Comparison of ENCODE assay signal across 1 cellular context in genomic region chr5:95857185-95857945, GRCh38.
TF ChIP-seq lines count a peak whose summit lies in the region.

No MANE protein-coding gene starts in this region.

TF ChIP-seq in HepG2, 621 proteins besides CTCF, POLR2A, EP300 and RAD21 (continued from another document and continues in another):
- TF ChIP-seq ZBTB42 (CRISPR knock-in tag; IDR thresholded peaks at IDR 0.05): peak; percentile 62; the same call in 1 of the 2 replicates
- peak; percentile 74 for TF ChIP-seq NCOA2 (CRISPR knock-in tag; IDR thresholded peaks at IDR 0.05)
- TF ChIP-seq KAT7 (CRISPR knock-in tag; IDR thresholded peaks at IDR 0.05; ENCODE audit: borderline replicate concordance): no peak
- TF ChIP-seq CBX5 (CRISPR knock-in tag; IDR thresholded peaks at IDR 0.05; ENCODE audit: borderline replicate concordance): peak; percentile 54; the same call in 1 of the 2 replicates
- TF ChIP-seq, protein P1, sequence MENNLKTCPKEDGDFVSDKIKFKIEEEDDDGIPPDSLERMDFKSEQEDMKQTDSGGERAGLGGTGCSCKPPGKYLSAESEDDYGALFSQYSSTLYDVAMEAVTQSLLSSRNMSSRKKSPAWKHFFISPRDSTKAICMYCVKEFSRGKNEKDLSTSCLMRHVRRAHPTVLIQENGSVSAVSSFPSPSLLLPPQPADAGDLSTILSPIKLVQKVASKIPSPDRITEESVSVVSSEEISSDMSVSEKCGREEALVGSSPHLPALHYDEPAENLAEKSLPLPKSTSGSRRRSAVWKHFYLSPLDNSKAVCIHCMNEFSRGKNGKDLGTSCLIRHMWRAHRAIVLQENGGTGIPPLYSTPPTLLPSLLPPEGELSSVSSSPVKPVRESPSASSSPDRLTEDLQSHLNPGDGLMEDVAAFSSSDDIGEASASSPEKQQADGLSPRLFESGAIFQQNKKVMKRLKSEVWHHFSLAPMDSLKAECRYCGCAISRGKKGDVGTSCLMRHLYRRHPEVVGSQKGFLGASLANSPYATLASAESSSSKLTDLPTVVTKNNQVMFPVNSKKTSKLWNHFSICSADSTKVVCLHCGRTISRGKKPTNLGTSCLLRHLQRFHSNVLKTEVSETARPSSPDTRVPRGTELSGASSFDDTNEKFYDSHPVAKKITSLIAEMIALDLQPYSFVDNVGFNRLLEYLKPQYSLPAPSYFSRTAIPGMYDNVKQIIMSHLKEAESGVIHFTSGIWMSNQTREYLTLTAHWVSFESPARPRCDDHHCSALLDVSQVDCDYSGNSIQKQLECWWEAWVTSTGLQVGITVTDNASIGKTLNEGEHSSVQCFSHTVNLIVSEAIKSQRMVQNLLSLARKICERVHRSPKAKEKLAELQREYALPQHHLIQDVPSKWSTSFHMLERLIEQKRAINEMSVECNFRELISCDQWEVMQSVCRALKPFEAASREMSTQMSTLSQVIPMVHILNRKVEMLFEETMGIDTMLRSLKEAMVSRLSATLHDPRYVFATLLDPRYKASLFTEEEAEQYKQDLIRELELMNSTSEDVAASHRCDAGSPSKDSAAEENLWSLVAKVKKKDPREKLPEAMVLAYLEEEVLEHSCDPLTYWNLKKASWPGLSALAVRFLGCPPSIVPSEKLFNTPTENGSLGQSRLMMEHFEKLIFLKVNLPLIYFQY (CRISPR knock-in tag; IDR thresholded peaks at IDR 0.05; ENCODE audit: borderline replicate concordance): peak; percentile 66; the same call in 1 of the 2 replicates
- TF ChIP-seq HNF1A (IDR thresholded peaks at IDR 0.05; ENCODE audit: low read depth): no peak
- TF ChIP-seq HNF1A (CRISPR knock-in tag; IDR thresholded peaks at IDR 0.05; ENCODE audit: borderline replicate concordance): peak; percentile 74; the same call in 1 of the 2 replicates
- TF ChIP-seq TEAD3 (CRISPR knock-in tag; optimal IDR thresholded peaks at IDR 0.05; ENCODE audit: borderline replicate concordance): peak; percentile 81
- TF ChIP-seq TSC22D2 (CRISPR knock-in tag; IDR thresholded peaks at IDR 0.05; ENCODE audit: borderline replicate concordance): no peak; the same call in 1 of the 2 replicates
- TF ChIP-seq SRSF9 (IDR thresholded peaks at IDR 0.05; ENCODE audit: borderline replicate concordance, insufficient read depth, low read depth, low read length, poor library complexity, severe bottlenecking): no peak
- peak; percentile 93; the same call in 1 of the 2 replicates for TF ChIP-seq RXRB (CRISPR knock-in tag; IDR thresholded peaks at IDR 0.05; ENCODE audit: borderline replicate concordance)
- peak; percentile 64 for TF ChIP-seq GABPB1 (CRISPR knock-in tag; IDR thresholded peaks at IDR 0.05)
- TF ChIP-seq HNRNPLL (IDR thresholded peaks at IDR 0.05; ENCODE audit: low read depth, low read length, poor library complexity, severe bottlenecking): no peak
- TF ChIP-seq ZNF143 (CRISPR knock-in tag; IDR thresholded peaks at IDR 0.05): peak; percentile 49; the same call in 1 of the 2 replicates
- TF ChIP-seq ZNF773 (CRISPR knock-in tag; IDR thresholded peaks at IDR 0.05; ENCODE audit: borderline replicate concordance): 0 out of 2 replicates have a peak, but pooled peaks have one; percentile 17
- peak; percentile 68 for TF ChIP-seq ZNF547 (CRISPR knock-in tag; IDR thresholded peaks at IDR 0.05)
- TF ChIP-seq EED (CRISPR knock-in tag; IDR thresholded peaks at IDR 0.05): peak; percentile 78; the same call in 1 of the 2 replicates
- no peak for TF ChIP-seq ATF7 (IDR thresholded peaks at IDR 0.05)
- TF ChIP-seq ATF7 (CRISPR knock-in tag; IDR thresholded peaks at IDR 0.05): peak; percentile 78
- TF ChIP-seq ZNF687 (CRISPR knock-in tag; IDR thresholded peaks at IDR 0.05): peak; percentile 99
- TF ChIP-seq TARDBP (CRISPR knock-in tag; IDR thresholded peaks at IDR 0.05): peak; percentile 80; the same call in 1 of the 2 replicates
- TF ChIP-seq ZBTB38 (CRISPR knock-in tag; IDR thresholded peaks at IDR 0.05): peak; percentile 86
- TF ChIP-seq KAT8 (CRISPR knock-in tag; IDR thresholded peaks at IDR 0.05): peak; percentile 68
- TF ChIP-seq, protein P2, sequence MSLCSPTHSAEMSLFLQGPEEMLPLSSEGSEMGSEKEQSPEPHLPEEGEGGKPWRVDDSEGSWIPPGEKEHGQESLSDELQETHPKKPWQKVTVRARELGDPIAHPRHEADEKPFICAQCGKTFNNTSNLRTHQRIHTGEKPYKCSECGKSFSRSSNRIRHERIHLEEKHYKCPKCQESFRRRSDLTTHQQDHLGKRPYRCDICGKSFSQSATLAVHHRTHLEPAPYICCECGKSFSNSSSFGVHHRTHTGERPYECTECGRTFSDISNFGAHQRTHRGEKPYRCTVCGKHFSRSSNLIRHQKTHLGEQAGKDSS (CRISPR knock-in tag; IDR thresholded peaks at IDR 0.05; ENCODE audit: borderline replicate concordance, low read depth): 0 out of 2 replicates have a peak, but pooled peaks have one; percentile 62
- TF ChIP-seq, protein P3, sequence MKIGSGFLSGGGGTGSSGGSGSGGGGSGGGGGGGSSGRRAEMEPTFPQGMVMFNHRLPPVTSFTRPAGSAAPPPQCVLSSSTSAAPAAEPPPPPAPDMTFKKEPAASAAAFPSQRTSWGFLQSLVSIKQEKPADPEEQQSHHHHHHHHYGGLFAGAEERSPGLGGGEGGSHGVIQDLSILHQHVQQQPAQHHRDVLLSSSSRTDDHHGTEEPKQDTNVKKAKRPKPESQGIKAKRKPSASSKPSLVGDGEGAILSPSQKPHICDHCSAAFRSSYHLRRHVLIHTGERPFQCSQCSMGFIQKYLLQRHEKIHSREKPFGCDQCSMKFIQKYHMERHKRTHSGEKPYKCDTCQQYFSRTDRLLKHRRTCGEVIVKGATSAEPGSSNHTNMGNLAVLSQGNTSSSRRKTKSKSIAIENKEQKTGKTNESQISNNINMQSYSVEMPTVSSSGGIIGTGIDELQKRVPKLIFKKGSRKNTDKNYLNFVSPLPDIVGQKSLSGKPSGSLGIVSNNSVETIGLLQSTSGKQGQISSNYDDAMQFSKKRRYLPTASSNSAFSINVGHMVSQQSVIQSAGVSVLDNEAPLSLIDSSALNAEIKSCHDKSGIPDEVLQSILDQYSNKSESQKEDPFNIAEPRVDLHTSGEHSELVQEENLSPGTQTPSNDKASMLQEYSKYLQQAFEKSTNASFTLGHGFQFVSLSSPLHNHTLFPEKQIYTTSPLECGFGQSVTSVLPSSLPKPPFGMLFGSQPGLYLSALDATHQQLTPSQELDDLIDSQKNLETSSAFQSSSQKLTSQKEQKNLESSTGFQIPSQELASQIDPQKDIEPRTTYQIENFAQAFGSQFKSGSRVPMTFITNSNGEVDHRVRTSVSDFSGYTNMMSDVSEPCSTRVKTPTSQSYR (CRISPR knock-in tag; IDR thresholded peaks at IDR 0.05; ENCODE audit: borderline replicate concordance): peak; percentile 36; the same call in 1 of the 2 replicates
- TF ChIP-seq FOXA3 (CRISPR knock-in tag; IDR thresholded peaks at IDR 0.05): peak; percentile 79
- TF ChIP-seq, protein P4, sequence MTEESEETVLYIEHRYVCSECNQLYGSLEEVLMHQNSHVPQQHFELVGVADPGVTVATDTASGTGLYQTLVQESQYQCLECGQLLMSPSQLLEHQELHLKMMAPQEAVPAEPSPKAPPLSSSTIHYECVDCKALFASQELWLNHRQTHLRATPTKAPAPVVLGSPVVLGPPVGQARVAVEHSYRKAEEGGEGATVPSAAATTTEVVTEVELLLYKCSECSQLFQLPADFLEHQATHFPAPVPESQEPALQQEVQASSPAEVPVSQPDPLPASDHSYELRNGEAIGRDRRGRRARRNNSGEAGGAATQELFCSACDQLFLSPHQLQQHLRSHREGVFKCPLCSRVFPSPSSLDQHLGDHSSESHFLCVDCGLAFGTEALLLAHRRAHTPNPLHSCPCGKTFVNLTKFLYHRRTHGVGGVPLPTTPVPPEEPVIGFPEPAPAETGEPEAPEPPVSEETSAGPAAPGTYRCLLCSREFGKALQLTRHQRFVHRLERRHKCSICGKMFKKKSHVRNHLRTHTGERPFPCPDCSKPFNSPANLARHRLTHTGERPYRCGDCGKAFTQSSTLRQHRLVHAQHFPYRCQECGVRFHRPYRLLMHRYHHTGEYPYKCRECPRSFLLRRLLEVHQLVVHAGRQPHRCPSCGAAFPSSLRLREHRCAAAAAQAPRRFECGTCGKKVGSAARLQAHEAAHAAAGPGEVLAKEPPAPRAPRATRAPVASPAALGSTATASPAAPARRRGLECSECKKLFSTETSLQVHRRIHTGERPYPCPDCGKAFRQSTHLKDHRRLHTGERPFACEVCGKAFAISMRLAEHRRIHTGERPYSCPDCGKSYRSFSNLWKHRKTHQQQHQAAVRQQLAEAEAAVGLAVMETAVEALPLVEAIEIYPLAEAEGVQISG (CRISPR knock-in tag; IDR thresholded peaks at IDR 0.05): peak; percentile 74
- TF ChIP-seq PPARG (CRISPR knock-in tag; conservative IDR thresholded peaks at IDR 0.05): peak; percentile 96
- TF ChIP-seq ZBTB39 (CRISPR knock-in tag; IDR thresholded peaks at IDR 0.05): peak; percentile 86
- peak; percentile 68; the same call in 1 of the 2 replicates for TF ChIP-seq ESRRA (CRISPR knock-in tag; IDR thresholded peaks at IDR 0.05; ENCODE audit: low read depth)
- peak; percentile 81 for TF ChIP-seq REPIN1 (CRISPR knock-in tag; IDR thresholded peaks at IDR 0.05; ENCODE audit: borderline replicate concordance, low read depth)
- TF ChIP-seq ZNF430 (CRISPR knock-in tag; IDR thresholded peaks at IDR 0.05): peak; percentile 88
- TF ChIP-seq ONECUT2 (CRISPR knock-in tag; IDR thresholded peaks at IDR 0.05): peak; percentile 42; the same call in 1 of the 2 replicates
- no peak for TF ChIP-seq SCMH1 (CRISPR knock-in tag; IDR thresholded peaks at IDR 0.05; ENCODE audit: borderline replicate concordance)
- peak; percentile 94 for TF ChIP-seq ZIK1 (CRISPR knock-in tag; IDR thresholded peaks at IDR 0.05; ENCODE audit: borderline replicate concordance, low read depth)
- TF ChIP-seq ZNF30 (CRISPR knock-in tag; IDR thresholded peaks at IDR 0.05): 0 out of 2 replicates have a peak, but pooled peaks have one; percentile 39
- peak; percentile 90 for TF ChIP-seq FOSL1 (CRISPR knock-in tag; IDR thresholded peaks at IDR 0.05; ENCODE audit: borderline replicate concordance)
- peak; percentile 23; the same call in 1 of the 2 replicates for TF ChIP-seq CEBPG (CRISPR knock-in tag; IDR thresholded peaks at IDR 0.05)
